Comparison of ENCODE assay signal across 1 cellular context in the genomic region with DNA sequence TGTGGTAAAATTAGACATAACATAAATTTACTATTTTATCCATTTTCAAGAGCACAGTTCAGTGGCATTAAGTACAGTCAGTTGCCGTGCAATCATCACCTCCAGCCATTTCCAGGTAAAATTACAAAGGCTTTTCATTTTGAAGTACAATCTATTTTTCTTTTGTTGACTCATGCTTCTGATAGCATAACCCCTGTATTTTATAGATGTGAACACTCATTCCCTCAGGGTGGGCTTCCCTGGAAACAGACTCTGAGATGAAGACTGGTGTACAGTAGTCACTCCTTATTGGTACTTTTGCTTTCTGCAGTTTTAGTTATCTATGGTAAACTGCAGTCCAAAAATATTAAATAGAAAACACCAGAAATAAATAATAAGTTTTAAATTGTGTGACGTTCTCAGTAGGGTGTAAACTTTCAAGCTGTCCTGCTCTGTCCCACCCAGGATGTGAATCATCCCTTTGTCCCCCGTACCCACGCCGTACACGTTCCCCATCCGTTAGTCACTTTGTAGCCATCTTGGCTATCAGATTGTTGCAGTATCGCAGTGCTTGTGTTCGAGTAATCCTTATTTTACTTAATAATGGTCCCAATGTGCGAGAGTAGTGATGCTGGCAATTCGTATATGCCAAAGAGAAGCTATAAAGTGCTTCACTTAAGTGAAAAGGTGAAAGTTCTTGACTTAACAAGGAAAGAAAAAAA.
TF ChIP-seq lines count a peak whose summit lies in the region.

No MANE protein-coding gene starts in this region.

TF ChIP-seq in IMR-90, 13 proteins besides CTCF, POLR2A, EP300 and RAD21:
- TF ChIP-seq FOS (IDR thresholded peaks at IDR 0.05; ENCODE audit: low read depth, low read length) (0 out of 2 replicates have a peak, but pooled peaks have one; percentile 34), BHLHE40 (IDR thresholded peaks at IDR 0.05; ENCODE audit: low read depth, low read length) (no peak), RFX5 (IDR thresholded peaks at IDR 0.05; ENCODE audit: low read depth, low read length) (no peak), MXI1 (IDR thresholded peaks at IDR 0.05; ENCODE audit: borderline replicate concordance, low read depth, low read length) (no peak), SMC3 (IDR thresholded peaks at IDR 0.05; ENCODE audit: low read depth, low read length) (no peak), CHD1 (IDR thresholded peaks at IDR 0.05; ENCODE audit: low read depth, low read length) (no peak)
- TF ChIP-seq, protein P1, sequence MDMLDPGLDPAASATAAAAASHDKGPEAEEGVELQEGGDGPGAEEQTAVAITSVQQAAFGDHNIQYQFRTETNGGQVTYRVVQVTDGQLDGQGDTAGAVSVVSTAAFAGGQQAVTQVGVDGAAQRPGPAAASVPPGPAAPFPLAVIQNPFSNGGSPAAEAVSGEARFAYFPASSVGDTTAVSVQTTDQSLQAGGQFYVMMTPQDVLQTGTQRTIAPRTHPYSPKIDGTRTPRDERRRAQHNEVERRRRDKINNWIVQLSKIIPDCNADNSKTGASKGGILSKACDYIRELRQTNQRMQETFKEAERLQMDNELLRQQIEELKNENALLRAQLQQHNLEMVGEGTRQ (IDR thresholded peaks at IDR 0.05; ENCODE audit: low read depth, low read length) = no peak
- TF ChIP-seq, protein P2, sequence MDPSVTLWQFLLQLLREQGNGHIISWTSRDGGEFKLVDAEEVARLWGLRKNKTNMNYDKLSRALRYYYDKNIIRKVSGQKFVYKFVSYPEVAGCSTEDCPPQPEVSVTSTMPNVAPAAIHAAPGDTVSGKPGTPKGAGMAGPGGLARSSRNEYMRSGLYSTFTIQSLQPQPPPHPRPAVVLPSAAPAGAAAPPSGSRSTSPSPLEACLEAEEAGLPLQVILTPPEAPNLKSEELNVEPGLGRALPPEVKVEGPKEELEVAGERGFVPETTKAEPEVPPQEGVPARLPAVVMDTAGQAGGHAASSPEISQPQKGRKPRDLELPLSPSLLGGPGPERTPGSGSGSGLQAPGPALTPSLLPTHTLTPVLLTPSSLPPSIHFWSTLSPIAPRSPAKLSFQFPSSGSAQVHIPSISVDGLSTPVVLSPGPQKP (IDR thresholded peaks at IDR 0.05; ENCODE audit: borderline replicate concordance, low read depth, low read length) = no peak
